Comparison of ENCODE assay signal across 8 cellular contexts in genomic region chr3:127697531-127698240, GRCh38. TPM values are rescaled to one million over a fixed set of nuclear protein-coding genes. Genes with fewer than 3 reads are reported as not detected.
DNase-seq lines count a peak whose midpoint lies in the region; ATAC-seq and TF ChIP-seq lines count a peak whose summit lies in the region.

No MANE protein-coding gene starts in this region.

- no peak overlapping the region for H3K4me3 Mint-ChIP-seq in activated CD8-positive, alpha-beta T cell treated with anti-CD3 and anti-CD28 coated beads for 36 hours

- no peaks in the 10 kb centered on the region for H3K9me3 Mint-ChIP-seq in activated CD8-positive, alpha-beta T cell treated with anti-CD3 and anti-CD28 coated beads for 36 hours

- CTCF ChIA-PET in activated CD8-positive, alpha-beta T cell treated with anti-CD3 and anti-CD28 coated beads for 36 hours (lab: Charles Lee), result interaction anchor here (1.2 to 1.7 kb wide), 3 partner anchors 56 to 273 kb away, joined by 3 to 7 read pairs (median 4); no protein-coding TSS in a partner anchor

- no peaks in the 10 kb centered on the region for H3K27me3 ChIP-seq in esophagus muscularis mucosa
- no peaks in the 10 kb centered on the region for H3K27me3 ChIP-seq in muscle layer of duodenum (ENCODE audit: low read depth, low read length)

- H3K27me3 Mint-ChIP-seq in activated CD8-positive, alpha-beta T cell treated with anti-CD3 and anti-CD28 coated beads for 36 hours, result no peaks in the 10 kb centered on the region

- no peak for DNase-seq in activated CD4-positive, CD25-positive, alpha-beta regulatory T cell (lab: John Stamatoyannopoulos, UW)
- DNase-seq in NCI-H524 (lab: John Stamatoyannopoulos, UW) (peak; percentile 88 to 92), esophagus muscularis mucosa (ENCODE audit: extremely low spot score) (peak; percentile 95)
- DNase-seq in activated CD8-positive, alpha-beta T cell treated with anti-CD3 and anti-CD28 coated beads for 36 hours, result peak; percentile 77

- peak; percentile 67 for ATAC-seq in activated CD4-positive, CD25-positive, alpha-beta regulatory T cell treated with anti-CD3 and anti-CD28 coated beads, Interleukin-2, amount 50 U/mL, for 24 hours
- peak; percentile 71 for ATAC-seq in HG03108 (IDR thresholded peaks at IDR 0.05; ENCODE audit: unreplicated experiment)
- ATAC-seq in activated CD8-positive, alpha-beta T cell treated with anti-CD3 and anti-CD28 coated beads for 36 hours, result peak; percentile 85

- intact Hi-C loops in activated CD8-positive, alpha-beta T cell treated with anti-CD3 and anti-CD28 coated beads for 36 hours (cut with micrococcal nuclease), result loop anchor here (10.0 kb wide), 1 partner anchor 137 kb away; no protein-coding TSS in a partner anchor
- intact Hi-C loops in esophagus muscularis mucosa (cut with DNase I), result loop anchor here (5.0 to 10.0 kb wide), 2 partner anchors 67 to 125 kb away; partner anchors contain the start of gene MGLL

- 42% methylated on average over 13 of the region's 16 CpGs for WGBS in esophagus muscularis mucosa

- no peaks in the 10 kb centered on the region for H3K36me3 Mint-ChIP-seq in activated CD8-positive, alpha-beta T cell treated with anti-CD3 and anti-CD28 coated beads for 36 hours (ENCODE audit: low read depth)

- TF ChIP-seq EP300 in esophagus muscularis mucosa (IDR thresholded peaks at IDR 0.05), result no peak

- no peak for TF ChIP-seq POLR2A in esophagus muscularis mucosa (IDR thresholded peaks at IDR 0.05; ENCODE audit: low read depth)

- H3K36me3 ChIP-seq in esophagus muscularis mucosa (peaks cover 3 to 21% (median 15%) of the 10 kb centered on the region in 4 donors), muscle layer of duodenum (ENCODE audit: control insufficient read depth in 1 of 2, insufficient read depth in 2 of 2, low read length in 2 of 2) (peaks cover 3 to 11% of the 10 kb centered on the region in 2 donors)

- H3K27ac Mint-ChIP-seq in activated CD8-positive, alpha-beta T cell treated with anti-CD3 and anti-CD28 coated beads for 36 hours, result no peak overlapping the region

- H3K4me1 ChIP-seq in esophagus muscularis mucosa (peaks cover 66 to 69% (median 68%) of the 10 kb centered on the region in 4 donors), muscle layer of duodenum (ENCODE audit: control insufficient read depth in 1 of 2, insufficient read depth in 2 of 2, low read length in 2 of 2) (peaks cover 29% of the 10 kb centered on the region in 2 donors)

- POLR2A ChIA-PET in activated CD8-positive, alpha-beta T cell treated with anti-CD3 and anti-CD28 coated beads for 36 hours (lab: Charles Lee), result no interaction called here

- H3K9me3 ChIP-seq in esophagus muscularis mucosa (no peaks in the 10 kb centered on the region), muscle layer of duodenum (ENCODE audit: control insufficient read depth in 1 of 2, low read length in 2 of 2) (no peaks in the 10 kb centered on the region)

- TF ChIP-seq CTCF in activated CD8-positive, alpha-beta T cell treated with anti-CD3 and anti-CD28 coated beads for 36 hours (IDR thresholded peaks at IDR 0.05), result no peak
- no peak for TF ChIP-seq CTCF in esophagus muscularis mucosa (IDR thresholded peaks at IDR 0.05)

- H3K4me1 Mint-ChIP-seq in activated CD8-positive, alpha-beta T cell treated with anti-CD3 and anti-CD28 coated beads for 36 hours (ENCODE audit: low read depth), result peaks cover 3% of the 10 kb centered on the region

- H3K27ac ChIP-seq in esophagus muscularis mucosa (replicated peaks in 1 of 4) (peak overlapping the region; percentile 84 to 95 (median 92)), muscle layer of duodenum (ENCODE audit: low read length) (peak overlapping the region; percentile 89), temporal lobe (ENCODE audit: low read depth, low read length) (peak overlapping the region; percentile 90)

- H3K4me3 ChIP-seq in esophagus muscularis mucosa, result peak overlapping the region; percentile 33 to 43 (median 38)
- H3K4me3 ChIP-seq in muscle layer of duodenum (ENCODE audit: low read depth in 1 of 2, low read length in 2 of 2), result peak overlapping the region; percentile 3 to 52

RNA-seq across cellular contexts. Expression of gene ABTB1, which starts 24.9 kb away (rescaled TPM):
- 10 to 100 TPM in 1 of 2 experiments, 1 to 10 TPM in 1; 9.7 to 10.6 TPM for total RNA-seq in activated CD8-positive, alpha-beta T cell treated with anti-CD3 and anti-CD28 coated beads for 36 hours
- total RNA-seq in esophagus muscularis mucosa (10 to 100 TPM; 21.7 to 44.4 (median 40.6) TPM), temporal lobe (8.4 TPM)

Comparison
In these comparisons a context has a peak if more than half of its experiments do, and no peak if none do; other contexts are left out.
1. DNase-seq: peak in NCI-H524 (2 of 2), activated CD8-positive, alpha-beta T cell treated with anti-CD3 and anti-CD28 coated beads for 36 hours (single experiment) and esophagus muscularis mucosa (single experiment); none in activated CD4-positive, CD25-positive, alpha-beta regulatory T cell (0 of 4).
2. Peak in every context shown above with its lines, with median percentiles within 50 percentile points of each other: ATAC-seq and H3K27ac ChIP-seq.